Comparison of ENCODE assay signal across 9 cellular contexts in genomic region chr15:48178612-48178931, GRCh38. TPM values are rescaled to one million over a fixed set of nuclear protein-coding genes. Genes with fewer than 3 reads are reported as not detected.
A peak's percentile ranks its signal among the peaks of the same experiment; 100 is the strongest.
DNase-seq lines count a peak whose midpoint lies in the region; ATAC-seq and TF ChIP-seq lines count a peak whose summit lies in the region.
"Had no signal": no experiment of that assay in that cellular context is flagged by ENCODE, and none has a peak within 500 bp of the region (broad histone marks: within the 10 kb centered on the region; RNA-seq: fewer than 3 reads in every experiment).

No MANE protein-coding gene starts in this region.

- peaks cover 10% of the 10 kb centered on the region for H3K4me1 ChIP-seq in CD4-positive, CD25-positive, alpha-beta regulatory T cell (ENCODE audit: control insufficient read depth, insufficient read depth, low read length, poor library complexity, severe bottlenecking)
- H3K4me1 ChIP-seq in endodermal cell (ENCODE audit: control insufficient read depth, insufficient read depth, low read length) = peaks cover 3% of the 10 kb centered on the region
- peaks cover 3% of the 10 kb centered on the region for H3K4me1 ChIP-seq in ovary (ENCODE audit: insufficient read depth)

- H3K36me3 ChIP-seq in CD4-positive, CD25-positive, alpha-beta regulatory T cell (ENCODE audit: control insufficient read depth, insufficient read depth, low read length) = no peaks in the 10 kb centered on the region
- no peaks in the 10 kb centered on the region for H3K36me3 ChIP-seq in endodermal cell (ENCODE audit: control insufficient read depth, insufficient read depth, low read length)
- H3K36me3 ChIP-seq in ovary = no peaks in the 10 kb centered on the region

- H3K4me1 Mint-ChIP-seq in CD4-positive, CD25-positive, alpha-beta regulatory T cell = peaks cover 0 to 34% (median 14%) of the 10 kb centered on the region in 4 donors
- H3K4me1 Mint-ChIP-seq in endodermal cell = peaks cover 3% of the 10 kb centered on the region

- no peak for TF ChIP-seq POLR2A in ovary (IDR thresholded peaks at IDR 0.05)

- peak overlapping the region; percentile 52 for H3K4me3 ChIP-seq in CD4-positive, CD25-positive, alpha-beta regulatory T cell (ENCODE audit: low read depth, low read length)
- H3K4me3 ChIP-seq in LNCaP clone FGC (ENCODE audit: low read depth, low read length) (peak overlapping the region; percentile 51), endodermal cell (ENCODE audit: low read length) (peak overlapping the region; percentile 84), ovary (peak overlapping the region; percentile 46)

- peaks cover 23% of the 10 kb centered on the region for H3K27me3 Mint-ChIP-seq in CD4-positive, CD25-positive, alpha-beta regulatory T cell
- peaks cover 3% of the 10 kb centered on the region for H3K27me3 Mint-ChIP-seq in endodermal cell (ENCODE audit: insufficient read depth)

- no peaks in the 10 kb centered on the region for H3K9me3 ChIP-seq in CD4-positive, CD25-positive, alpha-beta regulatory T cell (ENCODE audit: control insufficient read depth in 2 of 2, low read length in 2 of 2)
- H3K9me3 ChIP-seq in endodermal cell (ENCODE audit: control insufficient read depth, low read length) (no peaks in the 10 kb centered on the region), ovary (no peaks in the 10 kb centered on the region)
- H3K9me3 ChIP-seq: body of pancreas had no signal

- H3K9ac ChIP-seq in endodermal cell (ENCODE audit: extremely low read depth, low read length, poor library complexity, severe bottlenecking) = peak overlapping the region; percentile 76

- no peak overlapping the region for H3K27ac Mint-ChIP-seq in CD4-positive, CD25-positive, alpha-beta regulatory T cell
- no peak overlapping the region for H3K27ac Mint-ChIP-seq in endodermal cell

- no peak overlapping the region for H3K27ac ChIP-seq in CD4-positive, CD25-positive, alpha-beta regulatory T cell (ENCODE audit: insufficient read depth, low read length, poor library complexity, severe bottlenecking)
- H3K27ac ChIP-seq in endodermal cell (ENCODE audit: low read depth, low read length) (peak overlapping the region; percentile 97), ovary (no peak overlapping the region)

- peak overlapping the region; percentile 72 to 86 (median 79) for H3K4me3 Mint-ChIP-seq in CD4-positive, CD25-positive, alpha-beta regulatory T cell
- H3K4me3 Mint-ChIP-seq in endodermal cell = peak overlapping the region; percentile 73

- intact Hi-C loops in ovary (cut with DNase I) = no loop called here

- WGBS in endodermal cell (ENCODE audit: insufficient coverage in 1 of 2, insufficient read length in 1 of 2), 2 experiments = 70% methylated on average over 1 of the region's 1 CpG; no CpG with 5 or more reads in 1 of the 2 experiments
- 63 to 76% (median 72%) methylated on average over 1 of the region's 1 CpG for WGBS in ovary, 3 donors

- H3K27me3 ChIP-seq in CD4-positive, CD25-positive, alpha-beta regulatory T cell (ENCODE audit: control insufficient read depth, insufficient read depth, low read length) = peaks cover 7% of the 10 kb centered on the region
- no peaks in the 10 kb centered on the region for H3K27me3 ChIP-seq in endodermal cell (ENCODE audit: control insufficient read depth, insufficient read depth, low read length, poor library complexity, severe bottlenecking)
- no peaks in the 10 kb centered on the region for H3K27me3 ChIP-seq in ovary
- H3K27me3 ChIP-seq: body of pancreas had no signal

- H3K9me3 Mint-ChIP-seq in CD4-positive, CD25-positive, alpha-beta regulatory T cell = peaks cover 0 to 8% (median 0%) of the 10 kb centered on the region in 7 donors
- H3K9me3 Mint-ChIP-seq in endodermal cell = no peaks in the 10 kb centered on the region

- no peak for ATAC-seq in CD4-positive, CD25-positive, alpha-beta regulatory T cell (ENCODE audit: low read depth in 2 of 2)
- ATAC-seq in GM21825 (IDR thresholded peaks at IDR 0.05; ENCODE audit: unreplicated experiment) (no peak), HG03139 (IDR thresholded peaks at IDR 0.05; ENCODE audit: unreplicated experiment) (no peak)

- no peak for TF ChIP-seq EP300 in ovary (IDR thresholded peaks at IDR 0.05)

- DNase-seq in CD4-positive, CD25-positive, alpha-beta regulatory T cell = no peak
- DNase-seq in LNCaP clone FGC (ENCODE audit: low read depth) (no peak), endodermal cell (no peak), ovary (no peak), NCI-H82 (lab: John Stamatoyannopoulos, UW) (no peak), DMS153 (lab: John Stamatoyannopoulos, UW) (no peak)

- TF ChIP-seq CTCF in LNCaP clone FGC (IDR thresholded peaks at IDR 0.05; ENCODE audit: control insufficient read depth, extremely low read depth, insufficient read depth) = no peak
- no peak for TF ChIP-seq CTCF in endodermal cell (conservative IDR thresholded peaks at IDR 0.05)
- TF ChIP-seq CTCF in ovary (IDR thresholded peaks at IDR 0.05) = no peak

- H3K36me3 Mint-ChIP-seq in CD4-positive, CD25-positive, alpha-beta regulatory T cell = peaks cover 3% of the 10 kb centered on the region
- peaks cover 6% of the 10 kb centered on the region for H3K36me3 Mint-ChIP-seq in endodermal cell (ENCODE audit: low read depth)

RNA-seq across cellular contexts. Expression of gene MYEF2, which starts 0.5 kb away (rescaled TPM):
- 19.0 TPM for total RNA-seq in CD4-positive, CD25-positive, alpha-beta regulatory T cell
- 1 to 10 TPM; 1.5 to 2.8 (median 2.1) TPM for polyA plus RNA-seq in CD4-positive, CD25-positive, alpha-beta regulatory T cell
- total RNA-seq in endodermal cell = 10 to 100 TPM; 58.2 to 91.2 TPM
- polyA plus RNA-seq in endodermal cell (2013, experiment 1 of 2) = 122 TPM
- 113 TPM for polyA plus RNA-seq in endodermal cell (2013, experiment 2 of 2)
- 10 to 100 TPM in 2 of 7 donors, 1 to 10 TPM in 5; 3.8 to 38.9 (median 5.3) TPM for total RNA-seq in ovary
- polyA plus RNA-seq in ovary = 10 to 100 TPM in 1 of 2 donors, 1 to 10 TPM in 1; 1.4 to 11.5 TPM

RNA-seq across cellular contexts. Expression of gene CTXN2, which starts 12.9 kb away (rescaled TPM):
- not detected for total RNA-seq in CD4-positive, CD25-positive, alpha-beta regulatory T cell
- not detected for polyA plus RNA-seq in CD4-positive, CD25-positive, alpha-beta regulatory T cell
- under 1 TPM in 1 of 2 donors, not detected in 1; 0.13 TPM for total RNA-seq in endodermal cell
- 0.28 TPM for polyA plus RNA-seq in endodermal cell (2013, experiment 1 of 2)
- polyA plus RNA-seq in endodermal cell (2013, experiment 2 of 2) = 0.12 TPM
- not detected for total RNA-seq in ovary
- polyA plus RNA-seq in ovary = not detected

RNA-seq across cellular contexts. Expression of gene SLC12A1, which starts 27.5 kb away (rescaled TPM):
- total RNA-seq in CD4-positive, CD25-positive, alpha-beta regulatory T cell = not detected
- polyA plus RNA-seq in CD4-positive, CD25-positive, alpha-beta regulatory T cell = not detected
- total RNA-seq in endodermal cell (not detected), ovary (not detected)
- polyA plus RNA-seq in endodermal cell (2013, experiment 1 of 2) = 0.07 TPM
- polyA plus RNA-seq in endodermal cell (2013, experiment 2 of 2) = not detected
- not detected for polyA plus RNA-seq in ovary
- total RNA-seq: body of pancreas had no signal

RNA-seq across cellular contexts. Expression of gene SLC24A5, which starts 57.8 kb away (rescaled TPM):
- total RNA-seq in CD4-positive, CD25-positive, alpha-beta regulatory T cell = not detected
- polyA plus RNA-seq in CD4-positive, CD25-positive, alpha-beta regulatory T cell = not detected
- not detected for total RNA-seq in endodermal cell
- polyA plus RNA-seq in endodermal cell (2013, experiment 1 of 2) = 0.14 TPM
- not detected for polyA plus RNA-seq in endodermal cell (2013, experiment 2 of 2)
- total RNA-seq in ovary = not detected
- polyA plus RNA-seq in ovary = not detected
- total RNA-seq: body of pancreas had no signal
